Comparison of ENCODE assay signal across 10 cellular contexts in the genomic region with DNA sequence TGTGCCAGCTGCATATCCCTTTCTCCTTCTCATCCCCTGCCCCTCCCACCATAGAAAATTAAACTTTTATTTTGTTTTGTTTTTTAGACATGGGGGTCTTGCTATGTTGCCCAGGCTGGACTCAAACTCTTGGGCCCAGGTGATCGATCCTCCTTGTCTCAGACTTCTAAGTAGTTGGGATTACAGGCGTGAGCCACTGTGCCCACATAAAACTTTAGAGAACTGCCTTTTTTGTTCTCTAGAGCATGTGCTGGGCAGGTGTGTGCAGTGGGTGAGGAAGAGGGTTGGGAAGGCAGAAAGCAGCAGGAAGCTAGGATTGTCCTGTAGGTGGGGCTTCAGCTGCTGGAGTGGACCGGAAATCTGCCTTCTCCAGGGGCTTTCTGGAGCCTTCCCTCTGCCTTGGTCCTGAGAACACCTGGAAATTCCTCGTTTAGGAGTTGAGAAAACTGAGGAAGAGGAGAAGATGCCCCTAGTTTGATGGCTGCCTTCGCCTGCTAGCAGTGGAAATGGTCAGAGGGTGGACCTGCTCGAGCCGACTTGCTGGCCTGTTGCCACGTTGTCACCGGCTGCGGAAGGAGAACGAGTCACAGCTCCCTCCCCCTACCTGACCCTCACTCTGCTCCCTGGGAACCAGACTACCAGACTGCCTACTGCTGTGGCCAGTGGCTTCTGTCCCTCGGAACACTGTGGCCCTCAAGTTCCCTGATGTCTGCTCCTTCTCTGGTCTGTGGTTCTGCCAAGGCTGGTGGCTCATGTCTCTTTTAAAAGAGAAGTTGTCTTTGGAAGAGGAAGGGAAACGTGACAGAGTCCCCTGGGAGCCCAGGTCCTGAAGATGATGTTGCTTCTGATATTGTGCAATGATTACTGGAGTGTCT. TPM values are rescaled to one million over a fixed set of nuclear protein-coding genes. Genes with fewer than 3 reads are reported as not detected.
DNase-seq lines count a peak whose midpoint lies in the region; ATAC-seq lines count a peak whose summit lies in the region.
"Had no signal": no experiment of that assay in that cellular context is flagged by ENCODE, and none has a peak within 500 bp of the region (broad histone marks: within the 10 kb centered on the region; RNA-seq: fewer than 3 reads in every experiment).

No MANE protein-coding gene starts in this region.

- DNase-seq in Right ventricle myocardium inferior (ENCODE audit: missing footprints) (no peak), cardiac septum (ENCODE audit: low spot score) (no peak), SKM-1 (lab: John Stamatoyannopoulos, UW; ENCODE audit: unreplicated experiment) (peak; percentile 82), islet precursor cell (peak; percentile 76), 8988T (no peak)
- DNase-seq: central memory CD4-positive, alpha-beta T cell; NCI-H446 had no signal

- intact Hi-C loops in Right ventricle myocardium inferior (cut with DNase I) (no loop called here), cardiac septum (cut with DNase I) (no loop called here)

- ATAC-seq in Right ventricle myocardium inferior (peak; percentile 41), GM21528 (IDR thresholded peaks at IDR 0.05; ENCODE audit: low FRiP score, unreplicated experiment) (no peak), GM19351 (IDR thresholded peaks at IDR 0.05; ENCODE audit: unreplicated experiment) (no peak), GM19023 (IDR thresholded peaks at IDR 0.05; ENCODE audit: unreplicated experiment) (no peak)

RNA-seq across cellular contexts. Expression of gene ST14, which starts 4.0 kb away (rescaled TPM):
- total RNA-seq in Right ventricle myocardium inferior (2.1 TPM), cardiac septum (0.65 TPM)

Comparison
In these comparisons a context has a peak if more than half of its experiments do, and no peak if none do; other contexts are left out.
1. DNase-seq: peak in SKM-1 (single experiment) and islet precursor cell (single experiment); none in Right ventricle myocardium inferior (single experiment), cardiac septum (single experiment) and 8988T (single experiment).